ENCODE assay signal across 9 cellular contexts in the genomic region with DNA sequence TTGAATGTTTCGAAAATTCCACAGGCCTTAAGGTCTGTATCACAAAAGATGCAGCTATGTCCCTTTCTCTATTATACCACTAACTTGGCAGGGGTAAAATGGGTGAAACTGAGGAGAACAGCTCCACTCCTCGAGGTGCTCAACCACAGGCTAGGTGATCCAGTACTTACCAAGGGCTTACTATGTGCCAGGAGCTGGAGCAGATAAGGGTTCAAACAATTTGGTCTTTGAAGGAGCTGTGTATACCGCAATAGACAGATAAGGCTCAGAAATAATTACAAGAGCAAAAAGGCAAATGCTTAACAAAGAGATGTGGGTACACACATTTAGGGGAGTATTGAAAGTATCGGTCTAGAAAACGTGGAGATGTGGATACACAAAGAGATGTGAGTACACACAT. TPM values are rescaled to one million over a fixed set of nuclear protein-coding genes. Genes with fewer than 3 reads are reported as not detected.
DNase-seq lines count a peak whose midpoint lies in the region; ATAC-seq, FAIRE-seq and TF ChIP-seq lines count a peak whose summit lies in the region.
"Had no signal": no experiment of that assay in that cellular context is flagged by ENCODE, and none has a peak within 500 bp of the region (broad histone marks: within the 10 kb centered on the region; RNA-seq: fewer than 3 reads in every experiment).

No MANE protein-coding gene starts in this region.

- H3K36me3 Mint-ChIP-seq in stimulated activated naive CD8-positive, alpha-beta T cell treated with anti-CD3 and anti-CD28 coated beads, Interleukin-15, Interleukin-2, amounts not matched to agents 100 ng/mL and 50 ng/mL, for 24 hours (ENCODE audit: low read depth): peaks cover 42% of the 10 kb centered on the region
- H3K36me3 Mint-ChIP-seq in astrocyte (ENCODE audit: low read depth, unreplicated experiment): peaks cover 9% of the 10 kb centered on the region

- peak overlapping the region; percentile 88 for H3K4me3 Mint-ChIP-seq in stimulated activated naive CD8-positive, alpha-beta T cell treated with anti-CD3 and anti-CD28 coated beads, Interleukin-15, Interleukin-2, amounts not matched to agents 100 ng/mL and 50 ng/mL, for 24 hours
- H3K4me3 Mint-ChIP-seq in astrocyte (ENCODE audit: unreplicated experiment): peak overlapping the region; percentile 93

- peak overlapping the region; percentile 92 for H3K27ac Mint-ChIP-seq in stimulated activated naive CD8-positive, alpha-beta T cell treated with anti-CD3 and anti-CD28 coated beads, Interleukin-15, Interleukin-2, amounts not matched to agents 100 ng/mL and 50 ng/mL, for 24 hours
- peak overlapping the region; percentile 20 for H3K27ac Mint-ChIP-seq in astrocyte (ENCODE audit: unreplicated experiment)

- 80 to 94% methylated on average over 4 of the region's 5 CpGs for WGBS in mesodermal cell (ENCODE audit: insufficient coverage in 2 of 2), 2 experiments

- no peak for ATAC-seq in stimulated activated naive CD8-positive, alpha-beta T cell treated with anti-CD3 and anti-CD28 coated beads, Interleukin-15, Interleukin-2, amounts not matched to agents 100 U/mL and 50 U/mL, for 24 hours
- ATAC-seq in HG03378 (IDR thresholded peaks at IDR 0.05; ENCODE audit: unreplicated experiment): no peak

- H3K9me3 ChIP-seq in astrocyte (ENCODE audit: insufficient read depth, low read depth, low read length) (no peaks in the 10 kb centered on the region), mesodermal cell (ENCODE audit: control insufficient read depth, low read length) (no peaks in the 10 kb centered on the region)

- TF ChIP-seq CTCF in astrocyte (IDR thresholded peaks at IDR 0.05; ENCODE audit: insufficient read depth, low read depth, low read length): no peak

- no peak overlapping the region for H2AFZ ChIP-seq in astrocyte (ENCODE audit: low read depth, low read length)

- H3K79me2 ChIP-seq in astrocyte (ENCODE audit: insufficient read depth, low read length): peaks cover 63% of the 10 kb centered on the region

- H3K4me3 ChIP-seq in astrocyte (ENCODE audit: insufficient read depth, low read depth, low read length): peak overlapping the region; percentile 75
- H3K4me3 ChIP-seq in mesodermal cell (ENCODE audit: extremely low read depth, insufficient read depth, low read length, poor library complexity, severe bottlenecking): peak overlapping the region; percentile 71

- peak overlapping the region; percentile 89 for H3K27ac ChIP-seq in astrocyte (ENCODE audit: low read depth, low read length)
- no peak overlapping the region for H3K27ac ChIP-seq in mesodermal cell (ENCODE audit: low read depth, low read length, severe bottlenecking)

- peaks cover 4% of the 10 kb centered on the region for H3K9me3 Mint-ChIP-seq in stimulated activated naive CD8-positive, alpha-beta T cell treated with anti-CD3 and anti-CD28 coated beads, Interleukin-15, Interleukin-2, amounts not matched to agents 100 ng/mL and 50 ng/mL, for 24 hours
- no peaks in the 10 kb centered on the region for H3K9me3 Mint-ChIP-seq in astrocyte (ENCODE audit: unreplicated experiment)

- no peaks in the 10 kb centered on the region for H3K27me3 Mint-ChIP-seq in stimulated activated naive CD8-positive, alpha-beta T cell treated with anti-CD3 and anti-CD28 coated beads, Interleukin-15, Interleukin-2, amounts not matched to agents 100 ng/mL and 50 ng/mL, for 24 hours
- H3K27me3 Mint-ChIP-seq in astrocyte (ENCODE audit: low read depth, unreplicated experiment): no peaks in the 10 kb centered on the region

- H3K27me3 ChIP-seq in astrocyte (ENCODE audit: insufficient read depth, low read length): no peaks in the 10 kb centered on the region

- H3K4me1 ChIP-seq in astrocyte (ENCODE audit: insufficient read depth, low read length) (peaks cover 14% of the 10 kb centered on the region), mesodermal cell (ENCODE audit: control insufficient read depth, insufficient read depth, low read length, poor library complexity, severe bottlenecking) (peaks cover 4% of the 10 kb centered on the region)

- DNase-seq in stimulated activated naive CD8-positive, alpha-beta T cell treated with anti-CD3 and anti-CD28 coated beads, Interleukin-15, Interleukin-2, amounts not matched to agents 100 U/mL and 50 U/mL, for 24 hours: no peak
- DNase-seq in astrocyte (ENCODE audit: low read depth): no peak
- DNase-seq in DMS153 (lab: John Stamatoyannopoulos, UW): no peak
- no peak for DNase-seq in DMS153 treated with DMSO at 0.1 percent for 48 hours (lab: John Stamatoyannopoulos, UW; ENCODE audit: unreplicated experiment)
- no peak for DNase-seq in cerebellar cortex (ENCODE audit: low spot score)
- DNase-seq: activated CD8-positive, alpha-beta memory T cell treated with anti-CD3 and anti-CD28 coated beads for 24 hours had no signal

- peak overlapping the region; percentile 94 for H3K4me2 ChIP-seq in astrocyte (ENCODE audit: low read length)

- peaks cover 53% of the 10 kb centered on the region for H4K20me1 ChIP-seq in astrocyte (ENCODE audit: insufficient read depth, low read length)

- H3K36me3 ChIP-seq in astrocyte (ENCODE audit: insufficient read depth, low read length) (peaks cover 12% of the 10 kb centered on the region), mesodermal cell (ENCODE audit: control insufficient read depth, insufficient read depth, low read length) (peaks cover 46% of the 10 kb centered on the region)

- no peak for FAIRE-seq in astrocyte (lab: Jason Lieb, UNC)

- H3K4me1 Mint-ChIP-seq in stimulated activated naive CD8-positive, alpha-beta T cell treated with anti-CD3 and anti-CD28 coated beads, Interleukin-15, Interleukin-2, amounts not matched to agents 100 ng/mL and 50 ng/mL, for 24 hours (ENCODE audit: low read depth): peaks cover 58% of the 10 kb centered on the region
- H3K4me1 Mint-ChIP-seq in astrocyte (ENCODE audit: low read depth, unreplicated experiment): peaks cover 14% of the 10 kb centered on the region

- peak overlapping the region; percentile 92 for H3K9ac ChIP-seq in astrocyte (ENCODE audit: low read length)

RNA-seq across cellular contexts. Expression of a gene that starts 1.5 kb away (rescaled TPM):
- 123 and 135 TPM in 2 replicates for total RNA-seq in astrocyte
- 72.0 TPM for polyA plus RNA-seq in mesodermal cell (2013, experiment 1 of 2)
- polyA plus RNA-seq in mesodermal cell (2013, experiment 2 of 2): 61.0 TPM
